1 cellular context compared by ENCODE assay signal in the genomic region with DNA sequence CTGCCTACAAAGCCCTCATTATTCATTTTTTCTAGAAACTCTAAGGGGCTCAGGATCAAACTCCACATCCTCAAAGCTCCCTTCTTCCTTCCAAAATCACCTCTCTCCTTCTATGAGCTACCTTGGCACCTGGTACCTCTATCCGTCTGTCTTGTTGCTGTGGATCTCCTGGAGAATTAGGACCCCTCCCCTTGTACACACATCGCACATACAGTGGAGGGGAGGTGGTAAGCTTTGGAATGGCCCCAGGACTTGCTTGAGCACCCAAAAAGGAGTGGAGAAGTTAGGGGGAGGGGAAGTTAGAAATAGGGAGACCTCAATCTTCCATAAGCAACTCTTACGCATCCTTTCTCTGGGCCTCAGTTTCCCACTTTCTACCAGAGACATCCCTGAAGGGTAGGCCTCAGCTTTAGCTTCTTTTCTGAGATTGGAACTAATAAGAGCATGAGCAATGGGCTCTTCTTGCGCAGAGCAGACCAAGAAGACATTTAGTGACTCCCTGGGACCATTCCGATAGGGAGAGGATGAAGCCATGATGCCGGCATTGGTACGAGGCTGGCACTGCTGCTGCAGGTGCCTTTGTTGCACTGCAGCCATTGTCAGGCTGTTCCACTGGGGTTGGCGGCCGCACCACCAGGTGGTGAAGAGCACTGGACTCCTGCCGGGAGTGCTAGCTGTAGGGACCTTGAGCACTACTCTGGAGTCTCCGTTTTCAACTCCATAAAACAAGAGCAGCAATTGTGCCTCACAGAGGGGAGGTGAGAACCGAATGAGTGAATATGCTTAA.
TF ChIP-seq lines count a peak whose summit lies in the region.

No MANE protein-coding gene starts in this region.

TF ChIP-seq in IMR-90, 13 proteins besides CTCF, POLR2A, EP300 and RAD21:
- TF ChIP-seq SMC3 (IDR thresholded peaks at IDR 0.05; ENCODE audit: low read depth, low read length) (no peak), NFE2L2 (IDR thresholded peaks at IDR 0.05; ENCODE audit: low read depth, low read length) (no peak), MXI1 (IDR thresholded peaks at IDR 0.05; ENCODE audit: borderline replicate concordance, low read depth, low read length) (no peak), RFX5 (IDR thresholded peaks at IDR 0.05; ENCODE audit: low read depth, low read length) (no peak), RCOR1 (IDR thresholded peaks at IDR 0.05; ENCODE audit: insufficient replicate concordance, low read length) (no peak), MAZ (IDR thresholded peaks at IDR 0.05; ENCODE audit: borderline replicate concordance, low read depth, low read length) (no peak), CHD1 (IDR thresholded peaks at IDR 0.05; ENCODE audit: low read depth, low read length) (no peak), MAFK (IDR thresholded peaks at IDR 0.05; ENCODE audit: low read depth, low read length) (no peak), CEBPB (IDR thresholded peaks at IDR 0.05; ENCODE audit: low read depth, low read length) (no peak)
